In the genomic region with DNA sequence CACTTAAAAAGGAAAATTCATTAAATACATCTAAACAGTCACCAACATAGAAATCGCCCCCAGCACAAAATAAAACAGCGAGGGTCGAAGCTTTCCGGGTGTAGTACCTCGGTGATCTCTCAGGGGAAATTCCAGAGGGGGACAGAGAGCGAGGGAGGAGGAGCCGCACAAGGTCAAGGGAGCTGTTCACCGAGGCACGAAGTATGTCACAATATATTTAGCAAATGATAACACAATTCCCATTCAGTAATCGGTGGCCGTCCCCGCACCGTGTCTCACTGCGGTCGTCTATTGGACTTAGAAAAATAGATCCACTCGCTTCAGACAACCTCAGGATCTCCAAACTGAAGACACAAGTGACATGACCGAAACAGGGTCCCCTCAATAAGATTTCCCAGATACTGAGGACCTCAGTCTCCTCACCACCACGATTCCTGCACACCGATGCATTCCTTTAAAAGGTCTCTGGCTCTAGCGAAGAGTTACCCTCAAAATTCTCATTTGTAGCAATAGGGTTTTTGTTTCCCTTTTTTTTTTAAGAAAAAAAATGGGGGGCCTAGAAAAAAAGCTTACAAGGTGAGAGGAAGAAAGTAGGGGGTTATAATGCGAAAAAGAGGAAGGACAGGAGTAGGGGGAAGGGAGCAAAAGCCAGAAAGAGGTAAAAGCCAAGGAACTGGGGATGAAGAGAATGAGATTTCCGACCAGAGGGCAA, we compare ENCODE assay signal across 8 cellular contexts. TPM values are rescaled to one million over a fixed set of nuclear protein-coding genes. Genes with fewer than 3 reads are reported as not detected.
DNase-seq lines count a peak whose midpoint lies in the region; ATAC-seq and TF ChIP-seq lines count a peak whose summit lies in the region.

No MANE protein-coding gene starts in this region.

- TF ChIP-seq CTCF in fibroblast of the aortic adventitia (IDR thresholded peaks at IDR 0.05; ENCODE audit: insufficient read depth, low read length) = no peak

- peak overlapping the region; percentile 81 for H3K4me3 ChIP-seq in fibroblast of the aortic adventitia (ENCODE audit: low read depth, low read length)

- DNase-seq in DMS79 treated with DMSO at 0.1 percent for 48 hours (lab: John Stamatoyannopoulos, UW) (peak; percentile 65), Kasumi-1 (lab: John Stamatoyannopoulos, UW) (peak; percentile 16 to 52), UCSD-AML1 (lab: John Stamatoyannopoulos, UW; ENCODE audit: unreplicated experiment) (peak; percentile 14), fibroblast of the aortic adventitia (ENCODE audit: low read depth) (peak; percentile 20)
- DNase-seq in natural killer cell treated with Interleukin-12 subunit alpha and Interleukin-12 subunit beta and Interleukin-15 and Interleukin-18, amount 100 ng/mL, for 72 hours (ENCODE audit: low spot score) = no peak
- DNase-seq in activated CD4-positive, CD25-positive, alpha-beta regulatory T cell (lab: John Stamatoyannopoulos, UW) = no peak
- no peak for DNase-seq in activated CD4-positive, CD25-positive, alpha-beta regulatory T cell treated with anti-CD3 and anti-CD28 coated beads, Interleukin-2, amount 50 U/mL, for 72 hours

- peak overlapping the region; percentile 85 to 87 for H3K27ac Mint-ChIP-seq in natural killer cell treated with Interleukin-12 subunit alpha and Interleukin-12 subunit beta and Interleukin-15 and Interleukin-18, amount 100 ng/mL, for 72 hours

- H3K9me3 Mint-ChIP-seq in natural killer cell treated with Interleukin-12 subunit alpha and Interleukin-12 subunit beta and Interleukin-15 and Interleukin-18, amount 100 ng/mL, for 72 hours = no peaks in the 10 kb centered on the region

- H3K4me1 Mint-ChIP-seq in natural killer cell treated with Interleukin-12 subunit alpha and Interleukin-12 subunit beta and Interleukin-15 and Interleukin-18, amount 100 ng/mL, for 72 hours (ENCODE audit: low read depth in 2 of 2) = peaks cover 52 to 57% of the 10 kb centered on the region in 2 donors

- no peaks in the 10 kb centered on the region for H3K36me3 Mint-ChIP-seq in natural killer cell treated with Interleukin-12 subunit alpha and Interleukin-12 subunit beta and Interleukin-15 and Interleukin-18, amount 100 ng/mL, for 72 hours

- ATAC-seq in natural killer cell treated with Interleukin-12 subunit alpha and Interleukin-12 subunit beta and Interleukin-15 and Interleukin-18, amount 100 ng/mL, for 72 hours = no peak
- ATAC-seq in HG03457 (IDR thresholded peaks at IDR 0.05; ENCODE audit: unreplicated experiment) = no peak

- no peaks in the 10 kb centered on the region for H3K27me3 Mint-ChIP-seq in natural killer cell treated with Interleukin-12 subunit alpha and Interleukin-12 subunit beta and Interleukin-15 and Interleukin-18, amount 100 ng/mL, for 72 hours

- H3K4me3 Mint-ChIP-seq in natural killer cell treated with Interleukin-12 subunit alpha and Interleukin-12 subunit beta and Interleukin-15 and Interleukin-18, amount 100 ng/mL, for 72 hours = peak overlapping the region; percentile 98

RNA-seq across cellular contexts. Expression of a gene that starts 1.1 kb away (rescaled TPM):
- 13.7 and 36.2 TPM in 2 replicates for total RNA-seq in fibroblast of the aortic adventitia (ENCODE audit: low replicate concordance)
- 10 to 100 TPM; 27.2 to 54.3 TPM for total RNA-seq in natural killer cell treated with Interleukin-12 subunit alpha and Interleukin-12 subunit beta and Interleukin-15 and Interleukin-18, amount 100 ng/mL, for 72 hours

Comparison
In these comparisons a context has a peak if more than half of its experiments do, and no peak if none do; other contexts are left out.
1. DNase-seq: peak in DMS79 treated with DMSO at 0.1 percent for 48 hours (single experiment), Kasumi-1 (2 of 2), UCSD-AML1 (single experiment) and fibroblast of the aortic adventitia (single experiment); none in natural killer cell treated with Interleukin-12 subunit alpha and Interleukin-12 subunit beta and Interleukin-15 and Interleukin-18, amount 100 ng/mL, for 72 hours (single experiment), activated CD4-positive, CD25-positive, alpha-beta regulatory T cell (0 of 4) and activated CD4-positive, CD25-positive, alpha-beta regulatory T cell treated with anti-CD3 and anti-CD28 coated beads, Interleukin-2, amount 50 U/mL, for 72 hours (single experiment).